Comparison of ENCODE assay signal across 15 cellular contexts in genomic region chr5:113397986-113398385, GRCh38. TPM values are rescaled to one million over a fixed set of nuclear protein-coding genes. Genes with fewer than 3 reads are reported as not detected.
DNase-seq lines count a peak whose midpoint lies in the region; FAIRE-seq and TF ChIP-seq lines count a peak whose summit lies in the region.
"Not testable (repeated sequence)": the region's sequence is repeated elsewhere in the genome, so short reads cannot be mapped to it uniquely, and the experiment has no call there.
"Had no signal": no experiment of that assay in that cellular context is flagged by ENCODE, and none has a peak within 500 bp of the region (broad histone marks: within the 10 kb centered on the region; RNA-seq: fewer than 3 reads in every experiment).

No MANE protein-coding gene starts in this region.

- not testable (repeated sequence) for H3K9me3 Mint-ChIP-seq in astrocyte (ENCODE audit: unreplicated experiment); nephron

- DNase-seq in astrocyte (ENCODE audit: low read depth) (peak; percentile 40), astrocyte of the cerebellum (ENCODE audit: low read depth) (peak; percentile 62), astrocyte of the hippocampus (ENCODE audit: low read depth, low spot score) (peak; percentile 68)

- H4K20me1 ChIP-seq in astrocyte (ENCODE audit: insufficient read depth, low read length) = not testable (repeated sequence)

- not testable (repeated sequence) for TF ChIP-seq CTCF in astrocyte (IDR thresholded peaks at IDR 0.05; ENCODE audit: insufficient read depth, low read depth, low read length); astrocyte of the cerebellum (IDR thresholded peaks at IDR 0.05; ENCODE audit: low read depth, low read length, missing control alignments); nephron (IDR thresholded peaks at IDR 0.05; ENCODE audit: unreplicated experiment in 3 of 3)

- H3K9ac ChIP-seq in astrocyte (ENCODE audit: low read length) = not testable (repeated sequence)

- FAIRE-seq in astrocyte (lab: Jason Lieb, UNC) = not testable (repeated sequence)

- H3K4me2 ChIP-seq in astrocyte (ENCODE audit: low read length) = not testable (repeated sequence)

- not testable (repeated sequence) for H3K36me3 ChIP-seq in astrocyte (ENCODE audit: insufficient read depth, low read length)

- H3K27ac ChIP-seq in astrocyte (ENCODE audit: low read depth, low read length) = not testable (repeated sequence)

- not testable (repeated sequence) for H3K36me3 Mint-ChIP-seq in astrocyte (ENCODE audit: low read depth, unreplicated experiment); nephron (ENCODE audit: low read depth)

- not testable (repeated sequence) for H3K9me3 ChIP-seq in astrocyte (ENCODE audit: insufficient read depth, low read depth, low read length)

- H3K27me3 ChIP-seq in astrocyte (ENCODE audit: insufficient read depth, low read length) = not testable (repeated sequence)

- not testable (repeated sequence) for H3K27me3 Mint-ChIP-seq in astrocyte (ENCODE audit: low read depth, unreplicated experiment); nephron (ENCODE audit: low read depth)

- in situ Hi-C loops in astrocyte of the cerebellum (cut with HindIII; ENCODE audit: low sequenced_read_pairs) = loop anchor here (25.0 kb wide), 1 partner anchor 1789 kb away; no protein-coding TSS in a partner anchor

- H2AFZ ChIP-seq in astrocyte (ENCODE audit: low read depth, low read length) = not testable (repeated sequence)

- H3K27ac Mint-ChIP-seq in astrocyte (ENCODE audit: unreplicated experiment) = not testable (repeated sequence)
- peak overlapping the region in 2 of 3 experiments; percentile 28 to 59 for H3K27ac Mint-ChIP-seq in nephron

- H3K4me3 Mint-ChIP-seq in astrocyte (ENCODE audit: unreplicated experiment); nephron: not testable (repeated sequence)

- H3K4me1 ChIP-seq in astrocyte (ENCODE audit: insufficient read depth, low read length) = not testable (repeated sequence)

- not testable (repeated sequence) for H3K4me3 ChIP-seq in astrocyte (ENCODE audit: insufficient read depth, low read depth, low read length); astrocyte of the cerebellum (ENCODE audit: low read depth, low read length)

- H3K4me1 Mint-ChIP-seq in astrocyte (ENCODE audit: low read depth, unreplicated experiment) = not testable (repeated sequence)
- peaks cover 12% of the 10 kb centered on the region for H3K4me1 Mint-ChIP-seq in nephron

- H3K79me2 ChIP-seq in astrocyte (ENCODE audit: insufficient read depth, low read length) = not testable (repeated sequence)

RNA-seq across cellular contexts. Expression of gene TSSK1B, which starts 36.8 kb away (rescaled TPM):
- total RNA-seq in astrocyte = 0.20 and 0.41 TPM in 2 replicates
- total RNA-seq: A172; A673; B cell; Caco-2; Calu3; CD4-positive, alpha-beta memory T cell; CD4-positive, alpha-beta T cell; CD4-positive, CD25-positive, alpha-beta regulatory T cell; CD8-positive, alpha-beta memory T cell; CD8-positive, alpha-beta T cell; Daoy had no signal
